In genomic region chr14:61319086-61319485, GRCh38 we compare ENCODE assay signal across 8 cellular contexts. TPM values are rescaled to one million over a fixed set of nuclear protein-coding genes. Genes with fewer than 3 reads are reported as not detected.
"Had no signal": no experiment of that assay in that cellular context is flagged by ENCODE, and none has a peak within 500 bp of the region (broad histone marks: within the 10 kb centered on the region; RNA-seq: fewer than 3 reads in every experiment).

No MANE protein-coding gene starts in this region.

- H3K27ac ChIP-seq: GM23248 had no signal

- DNase-seq: GM23248, GOT3, H7, IMR-90 had no signal

- H3K9me3 ChIP-seq: HAP-1 had no signal

- H2AFZ ChIP-seq: GM23248 had no signal

- FAIRE-seq: K562 had no signal

- H3K9ac ChIP-seq: GM23248 had no signal

- H3K36me3 ChIP-seq: HAP-1 had no signal

- H3K4me3 ChIP-seq: GM23248, HAP-1, K562 had no signal

- ATAC-seq: HCT116, K562 had no signal

RNA-seq across cellular contexts. Expression of gene TMEM30B, which starts 37.9 kb away (rescaled TPM):
- total RNA-seq: H4, IMR-90 had no signal
- polyA plus RNA-seq: K562 had no signal
